In genomic region chr6:138291036-138291848, GRCh38 we compare ENCODE assay signal across 14 cellular contexts.
"Had no signal": no experiment of that assay in that cellular context is flagged by ENCODE, and none has a peak within 500 bp of the region (broad histone marks: within the 10 kb centered on the region; RNA-seq: fewer than 3 reads in every experiment).

No MANE protein-coding gene starts in this region.

- H3K4me1 ChIP-seq: gastrocnemius medialis, lower lobe of right lung, upper lobe of left lung had no signal

- H3K9me3 Mint-ChIP-seq: activated naive CD8-positive, alpha-beta T cell treated with anti-CD3 and anti-CD28 coated beads, Interleukin-2, amount 50 U/mL, for 24 hours; activated T-helper 1 cell treated with anti-CD3 and anti-CD28 coated beads, Interleukin-12 subunit alpha, Interleukin-12 subunit beta, Interleukin-2, Interleukin-4 antibody, amounts not matched to agents 30 ng/mL and 10 ng/mL and 1 ng/mL, durations not matched to agents 14 hours and 24 hours and 36 hours; naive thymus-derived CD8-positive, alpha-beta T cell had no signal

- H3K27me3 Mint-ChIP-seq: activated naive CD8-positive, alpha-beta T cell treated with anti-CD3 and anti-CD28 coated beads, Interleukin-2, amount 50 U/mL, for 24 hours had no signal

- H3K9me3 ChIP-seq: gastrocnemius medialis, lower lobe of right lung, upper lobe of left lung had no signal

- H3K4me3 Mint-ChIP-seq: activated naive CD8-positive, alpha-beta T cell treated with anti-CD3 and anti-CD28 coated beads, Interleukin-2, amount 50 U/mL, for 24 hours; activated T-helper 1 cell treated with anti-CD3 and anti-CD28 coated beads, Interleukin-12 subunit alpha, Interleukin-12 subunit beta, Interleukin-2, Interleukin-4 antibody, amounts not matched to agents 30 ng/mL and 10 ng/mL and 1 ng/mL, durations not matched to agents 14 hours and 24 hours and 36 hours; naive thymus-derived CD8-positive, alpha-beta T cell had no signal

- H3K4me1 Mint-ChIP-seq: activated naive CD8-positive, alpha-beta T cell treated with anti-CD3 and anti-CD28 coated beads, Interleukin-2, amount 50 U/mL, for 24 hours had no signal

- DNase-seq: activated CD4-positive, alpha-beta T cell treated with anti-CD3 and anti-CD28 coated beads for 4 hours; activated naive CD4-positive, alpha-beta T cell; activated naive CD8-positive, alpha-beta T cell treated with anti-CD3 and anti-CD28 coated beads, Interleukin-2, amount 50 U/mL, for 24 hours; gastrocnemius medialis; lower lobe of right lung; naive thymus-derived CD8-positive, alpha-beta T cell; stimulated activated CD4-positive, alpha-beta T cell treated with anti-CD3 and anti-CD28 coated beads, Interleukin-4, amount 100 ng/mL, for 1 hour; stimulated activated CD8-positive, alpha-beta memory T cell treated with anti-CD3 and anti-CD28 coated beads, Interleukin-4, amount 100 ng/mL, for 48 hours; stimulated activated naive CD8-positive, alpha-beta T cell treated with anti-CD3 and anti-CD28 coated beads, Interleukin-15, Interleukin-2, amounts not matched to agents 100 U/mL and 50 U/mL, for 24 hours; T-helper 1 cell had no signal

- H3K27ac ChIP-seq: cardiac muscle cell, gastrocnemius medialis, lower lobe of right lung, upper lobe of left lung, VCaP had no signal

- H3K36me3 Mint-ChIP-seq: naive thymus-derived CD8-positive, alpha-beta T cell had no signal

- H3K36me3 ChIP-seq: cardiac muscle cell, gastrocnemius medialis had no signal

- H3K4me3 ChIP-seq: cardiac muscle cell, gastrocnemius medialis, lower lobe of right lung, upper lobe of left lung had no signal

- H3K27ac Mint-ChIP-seq: activated naive CD8-positive, alpha-beta T cell treated with anti-CD3 and anti-CD28 coated beads, Interleukin-2, amount 50 U/mL, for 24 hours; activated T-helper 1 cell treated with anti-CD3 and anti-CD28 coated beads, Interleukin-12 subunit alpha, Interleukin-12 subunit beta, Interleukin-2, Interleukin-4 antibody, amounts not matched to agents 30 ng/mL and 10 ng/mL and 1 ng/mL, durations not matched to agents 14 hours and 24 hours and 36 hours; naive thymus-derived CD8-positive, alpha-beta T cell had no signal

- H3K27me3 ChIP-seq: cardiac muscle cell, gastrocnemius medialis, upper lobe of left lung had no signal
